8 cellular contexts compared by ENCODE assay signal in the genomic region with DNA sequence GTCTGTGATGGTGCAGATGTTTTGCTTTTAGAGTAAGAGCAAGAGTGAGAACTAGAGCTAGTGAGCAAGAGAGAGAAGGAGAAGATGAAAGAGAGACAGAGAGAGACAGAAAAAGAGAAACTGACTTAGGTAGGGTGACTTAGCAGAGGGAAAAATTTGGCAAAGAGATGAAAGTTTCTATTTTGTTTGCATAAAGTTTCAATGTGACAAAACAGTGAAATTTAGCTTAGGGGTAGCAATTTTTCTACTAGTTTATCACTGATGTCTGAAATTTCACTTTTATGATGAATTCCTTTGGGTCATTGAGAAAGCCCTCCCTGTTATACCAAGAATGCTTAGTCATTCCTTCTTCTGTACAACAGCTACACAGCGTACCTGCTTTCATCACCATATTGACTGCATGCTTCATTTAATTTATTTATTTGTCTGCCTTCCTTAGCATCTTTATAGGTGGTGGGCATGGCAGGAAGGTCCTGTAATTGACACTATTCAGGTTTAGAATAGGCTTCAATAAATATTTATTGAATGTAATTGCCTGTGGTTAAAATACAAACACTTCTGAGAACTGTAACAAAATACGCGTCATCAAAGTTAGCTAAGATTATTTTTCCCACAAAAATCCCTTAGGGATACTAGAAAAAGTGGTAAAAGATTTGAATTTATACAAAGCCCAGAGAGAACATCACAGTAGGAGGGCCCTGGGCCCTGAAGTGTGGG. TPM values are rescaled to one million over a fixed set of nuclear protein-coding genes. Genes with fewer than 3 reads are reported as not detected.
DNase-seq lines count a peak whose midpoint lies in the region; ATAC-seq, FAIRE-seq and TF ChIP-seq lines count a peak whose summit lies in the region.

No MANE protein-coding gene starts in this region.

- 60% methylated on average over 3 of the region's 3 CpGs for WGBS in GM12878 (ENCODE audit: insufficient coverage, insufficient replicate concordance, low lambda C conversion rate, missing lambda C conversion rate)

- RAD21 ChIA-PET in GM12878 (lab: Charles Lee; ENCODE audit: unreplicated experiment) = interaction anchor here (0.8 to 11.0 kb wide), 11 partner anchors 13 to 124 kb away, joined by 3 to 299 read pairs (median 4); partner anchors contain the start of gene CTSC

- peak overlapping the region; percentile 57 for H3K4me2 ChIP-seq in GM12878 (ENCODE audit: control insufficient read depth, insufficient read depth)

- H4K20me1 ChIP-seq in GM12878 (ENCODE audit: control insufficient read depth, insufficient read depth) = no peaks in the 10 kb centered on the region

- no peaks in the 10 kb centered on the region for H3K27me3 ChIP-seq in GM12878 (replicated peaks in 1 of 2; ENCODE audit: control insufficient read depth in 2 of 2, insufficient read depth in 2 of 2, low read length in 1 of 2)
- H3K27me3 ChIP-seq in effector memory CD4-positive, alpha-beta T cell (replicated peaks; ENCODE audit: control insufficient read depth, insufficient read depth, low read length, poor library complexity, severe bottlenecking) = no peaks in the 10 kb centered on the region

- H2AFZ ChIP-seq in GM12878 (ENCODE audit: control insufficient read depth, low read depth, low read length) = peak overlapping the region; percentile 15; the same call in 1 of the 2 replicates

- TF ChIP-seq POLR2A in GM12892 (IDR thresholded peaks at IDR 0.05; ENCODE audit: low read depth, low read length) (no peak), GM12878 (IDR thresholded peaks at IDR 0.05; ENCODE audit: low read depth, low read length) (no peak)

- no peak for TF ChIP-seq RAD21 in GM12878 (IDR thresholded peaks at IDR 0.05; ENCODE audit: insufficient read depth, low read depth, low read length)

- CTCF ChIA-PET in GM12878 (lab: Yijun Ruan, JAX) = interaction anchor here (0.6 to 6.5 kb wide), 13 partner anchors 9 to 194 kb away, joined by 3 to 42 read pairs (median 5); partner anchors contain the start of gene CTSC

- POLR2A ChIA-PET in GM12878 (lab: Charles Lee) = interaction anchor here (0.6 to 9.6 kb wide), 4 partner anchors 12 to 49 kb away, joined by 3 to 116 read pairs (median 36); partner anchors contain the start of gene CTSC

- BruUV-seq in GM12878 (replicated peaks; lab: Mats Ljungman, UMichigan) = TSS peak; percentile 59

- DNase-seq in GM12892 (ENCODE audit: insufficient read length) = no peak
- DNase-seq in GM12878 (ENCODE audit: low read depth, low spot score) = peak; percentile 79
- DNase-seq in KG1 (lab: John Stamatoyannopoulos, UW) = no peak
- DNase-seq in amniotic stem cell (lab: John Stamatoyannopoulos, UW) = no peak
- no peak for DNase-seq in NOMO-1 treated with dmso at 0.1 percent for 144 hours (lab: John Stamatoyannopoulos, UW; ENCODE audit: unreplicated experiment)
- no peak for DNase-seq in effector memory CD4-positive, alpha-beta T cell

- peak; percentile 63 to 78 for TF ChIP-seq EP300 in GM12878 (IDR thresholded peaks at IDR 0.05; ENCODE audit: borderline replicate concordance in 1 of 2, control insufficient read depth in 1 of 2, low read depth in 2 of 2, low read length in 2 of 2)

- H3K27ac ChIP-seq in GM12878 (ENCODE audit: control insufficient read depth, insufficient read depth) = peak overlapping the region; percentile 89
- no peak overlapping the region for H3K27ac ChIP-seq in effector memory CD4-positive, alpha-beta T cell (ENCODE audit: insufficient read depth, low read length, poor library complexity, severe bottlenecking)

- in situ Hi-C loops in GM12878 (cut with MboI) = loop anchor here (5.0 kb wide), 1 partner anchor 50 kb away; no protein-coding TSS in a partner anchor

- peak overlapping the region; percentile 23; the same call in 1 of the 2 replicates for H3K4me3 ChIP-seq in GM12878
- no peak overlapping the region for H3K4me3 ChIP-seq in effector memory CD4-positive, alpha-beta T cell (ENCODE audit: insufficient read depth, low read depth, low read length, poor library complexity, severe bottlenecking)

- H3K36me3 ChIP-seq in GM12878 (ENCODE audit: control insufficient read depth in 2 of 2, insufficient read depth in 2 of 2, low read length in 1 of 2) = no peaks in the 10 kb centered on the region
- no peaks in the 10 kb centered on the region for H3K36me3 ChIP-seq in effector memory CD4-positive, alpha-beta T cell (ENCODE audit: control insufficient read depth, insufficient read depth, low read length)

- no peak for TF ChIP-seq CTCF in GM12878 (IDR thresholded peaks at IDR 0.05 in 2 of 3, conservative IDR thresholded peaks at IDR 0.05 in 1 of 3; ENCODE audit: control insufficient read depth in 2 of 3, extremely low read depth in 1 of 3, insufficient read depth in 1 of 3, low read depth in 3 of 3, low read length in 3 of 3)

- SMC1A ChIA-PET in GM12878 (lab: Charles Lee; ENCODE audit: uncharacterized antibody, unreplicated experiment) = interaction anchor here (0.6 to 11.2 kb wide), 24 partner anchors 10 to 252 kb away, joined by 3 to 171 read pairs (median 6); partner anchors contain the start of gene CTSC

- peaks cover 53% of the 10 kb centered on the region for H3K4me1 ChIP-seq in GM12878 (ENCODE audit: control insufficient read depth, insufficient read depth, low read length)
- peaks cover 8% of the 10 kb centered on the region for H3K4me1 ChIP-seq in effector memory CD4-positive, alpha-beta T cell (ENCODE audit: control insufficient read depth, insufficient read depth, low read length, poor library complexity, severe bottlenecking)

- intact Hi-C loops in GM12878 (cut with micrococcal nuclease; ENCODE audit: unreplicated experiment) = loop anchor here (1.0 to 5.0 kb wide), 3 partner anchors 56 to 185 kb away; partner anchors contain the start of gene RAB38

- peak; percentile 46 for ATAC-seq in GM21367 (IDR thresholded peaks at IDR 0.05; ENCODE audit: unreplicated experiment)
- ATAC-seq in HG03460 (IDR thresholded peaks at IDR 0.05; ENCODE audit: unreplicated experiment) = peak; percentile 46
- peak; percentile 62 for ATAC-seq in GM12878

- H3K9ac ChIP-seq in GM12878 (ENCODE audit: control insufficient read depth, insufficient read depth, low read length) = peak overlapping the region; percentile 46; the same call in 1 of the 2 replicates

- H3K9me3 ChIP-seq in GM12878 (replicated peaks; ENCODE audit: control insufficient read depth, insufficient read depth, low read length) = no peaks in the 10 kb centered on the region
- no peaks in the 10 kb centered on the region for H3K9me3 ChIP-seq in effector memory CD4-positive, alpha-beta T cell (ENCODE audit: control insufficient read depth, low read length)

- peaks cover 19% of the 10 kb centered on the region for H3K79me2 ChIP-seq in GM12878 (ENCODE audit: control insufficient read depth, insufficient read depth, low read length)

- FAIRE-seq in GM12892 (lab: Jason Lieb, UNC) (peak; percentile 92), GM12878 (lab: Jason Lieb, UNC) (peak; percentile 90)

TF ChIP-seq in GM12878, 131 proteins besides CTCF, POLR2A, EP300 and RAD21 (continues in another document):
- TF ChIP-seq, protein P1, sequence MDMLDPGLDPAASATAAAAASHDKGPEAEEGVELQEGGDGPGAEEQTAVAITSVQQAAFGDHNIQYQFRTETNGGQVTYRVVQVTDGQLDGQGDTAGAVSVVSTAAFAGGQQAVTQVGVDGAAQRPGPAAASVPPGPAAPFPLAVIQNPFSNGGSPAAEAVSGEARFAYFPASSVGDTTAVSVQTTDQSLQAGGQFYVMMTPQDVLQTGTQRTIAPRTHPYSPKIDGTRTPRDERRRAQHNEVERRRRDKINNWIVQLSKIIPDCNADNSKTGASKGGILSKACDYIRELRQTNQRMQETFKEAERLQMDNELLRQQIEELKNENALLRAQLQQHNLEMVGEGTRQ (IDR thresholded peaks at IDR 0.05; ENCODE audit: borderline replicate concordance, low read depth, low read length) = no peak
- TF ChIP-seq SPI1 (IDR thresholded peaks at IDR 0.05; ENCODE audit: borderline replicate concordance, insufficient read depth, low read depth, low read length) (no peak), SIX5 (IDR thresholded peaks at IDR 0.05; ENCODE audit: low read depth, low read length, severe bottlenecking) (no peak), PAX5 (IDR thresholded peaks at IDR 0.05; ENCODE audit: borderline replicate concordance, low read depth, low read length) (no peak), NRF1 (conservative IDR thresholded peaks at IDR 0.05; ENCODE audit: low read depth, low read length) (no peak), CEBPB (IDR thresholded peaks at IDR 0.05; ENCODE audit: borderline replicate concordance in 1 of 2, low read depth in 2 of 2, low read length in 2 of 2) (peak in 1 of 2 experiments; percentile 81; a peak in 1 of 4 replicates), PAX8 (IDR thresholded peaks at IDR 0.05) (no peak), RUNX3 (IDR thresholded peaks at IDR 0.05; ENCODE audit: low read length) (peak; percentile 58), NR2C2 (IDR thresholded peaks at IDR 0.05; ENCODE audit: borderline replicate concordance, control insufficient read depth, insufficient read length, low read depth) (no peak), EED (IDR thresholded peaks at IDR 0.05; ENCODE audit: low read depth) (peak; percentile 49; the same call in 1 of the 2 replicates), ESRRA (IDR thresholded peaks at IDR 0.05; ENCODE audit: low read length) (no peak)
- TF ChIP-seq, protein P2, sequence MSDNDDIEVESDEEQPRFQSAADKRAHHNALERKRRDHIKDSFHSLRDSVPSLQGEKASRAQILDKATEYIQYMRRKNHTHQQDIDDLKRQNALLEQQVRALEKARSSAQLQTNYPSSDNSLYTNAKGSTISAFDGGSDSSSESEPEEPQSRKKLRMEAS (IDR thresholded peaks at IDR 0.05; ENCODE audit: low read depth, low read length) = no peak

RNA-seq across cellular contexts. Expression of gene CTSC, which starts 19.9 kb away (rescaled TPM):
- 125 TPM for polyA plus RNA-seq in GM12892 (2012; ENCODE audit: missing spikeins)
- 650 and 670 TPM in 2 replicates for total RNA-seq in GM12878 (2013; cell fraction: nucleolus; rRNA removed)
- total RNA-seq in GM12878 (2014; rRNA removed) (333 and 334 TPM in 2 replicates), GM12878 (2014; rRNA removed; fragmentation: Illumina TruSeq; extraction: Trizol) (342 and 372 TPM in 2 replicates), GM12878 (2021) (359 and 381 TPM in 2 replicates)
- polyA plus RNA-seq in GM12878 (2011; ENCODE audit: low read depth) = 352 TPM
- polyA plus RNA-seq in GM12878 (2011; rRNA removed) (478 and 566 TPM in 2 replicates), GM12878 (2014; fragmentation: Illumina TruSeq; extraction: Trizol) (327 and 404 TPM in 2 replicates), GM12878 (2014; fragmentation: Nextera tagmentation; extraction: Ambion mirVana) (1,000 to 10,000 TPM in 1 of 2 experiments, 100 to 1,000 TPM in 1; 709 to 1,123 TPM), GM12878 (2014; rRNA removed) (277 and 289 TPM in 2 replicates), GM12878 (2016; fragmentation: Nextera tagmentation; extraction: Ambion mirVana) (100 to 1,000 TPM; 814 to 865 TPM)
- 325 and 335 TPM in 2 replicates for polyA plus RNA-seq in GM12878 (2011; cell fraction: cytosol; rRNA removed)
- 201 and 223 TPM in 2 replicates for polyA plus RNA-seq in GM12878 (2011; cell fraction: nucleus; rRNA removed)
- 359 and 451 TPM in 2 replicates for polyA plus RNA-seq in GM12878 (2012)
- 215 and 312 TPM in 2 replicates for polyA minus RNA-seq in GM12878 (2011; rRNA and poly(A)+ RNA removed)
- polyA minus RNA-seq in GM12878 (2011; cell fraction: cytosol; rRNA and poly(A)+ RNA removed) = 262 and 269 TPM in 2 replicates
- polyA minus RNA-seq in GM12878 (2011; cell fraction: nucleus; rRNA and poly(A)+ RNA removed) = 301 and 500 TPM in 2 replicates
